20 cellular contexts compared by ENCODE assay signal in genomic region chr3:134897391-134898131, GRCh38.
"Had no signal": no experiment of that assay in that cellular context is flagged by ENCODE, and none has a peak within 500 bp of the region (broad histone marks: within the 10 kb centered on the region; RNA-seq: fewer than 3 reads in every experiment).

No MANE protein-coding gene starts in this region.

- H3K36me3 ChIP-seq: brain microvascular endothelial cell, left ventricle myocardium inferior, prostate gland, right atrium auricular region, tibial nerve had no signal

- H3K27ac ChIP-seq: brain microvascular endothelial cell, dorsolateral prefrontal cortex, left ventricle myocardium inferior, prostate gland, right atrium auricular region, tibial nerve, VCaP had no signal

- H3K4me3 ChIP-seq: dorsolateral prefrontal cortex, left ventricle myocardium inferior, prostate gland, right atrium auricular region, tibial nerve had no signal

- H3K9me3 ChIP-seq: left ventricle myocardium inferior, prostate gland, right atrium auricular region, tibial nerve had no signal

- ATAC-seq: activated CD8-positive, alpha-beta T cell treated with anti-CD3 and anti-CD28 coated beads, Interleukin-2, amount 10 ng/mL, durations not matched to agents 7 days and 5 days; effector memory CD8-positive, alpha-beta T cell; esophagus mucosa; natural killer cell had no signal

- H3K27me3 ChIP-seq: brain microvascular endothelial cell, dorsolateral prefrontal cortex, right atrium auricular region, tibial nerve had no signal

- H3K4me1 ChIP-seq: left ventricle myocardium inferior, prostate gland, right atrium auricular region, tibial nerve had no signal

- DNase-seq: activated CD4-positive, alpha-beta T cell treated with anti-CD3 and anti-CD28 coated beads, Interleukin-2, amount 50 U/mL, for 1 hour; activated CD4-positive, CD25-positive, alpha-beta regulatory T cell treated with anti-CD3 and anti-CD28 coated beads, Interleukin-2, amount 50 U/mL, for 72 hours; activated CD8-positive, alpha-beta T cell treated with anti-CD3 and anti-CD28 coated beads, Interleukin-2, amount 10 ng/mL, durations not matched to agents 7 days and 5 days; activated gamma-delta T cell; activated naive CD4-positive, alpha-beta T cell treated with anti-CD3 and anti-CD28 coated beads, Interleukin-2, amount 50 U/mL, for 16 hours; aorta; brain microvascular endothelial cell; caudate nucleus; dorsolateral prefrontal cortex; effector memory CD8-positive, alpha-beta T cell; hippocampal formation; left ventricle myocardium inferior; natural killer cell; stimulated activated CD4-positive, alpha-beta T cell treated with anti-CD3 and anti-CD28 coated beads, Interleukin-12 subunit alpha, Interleukin-12 subunit beta, amount 100 ng/mL, for 4 hours; stimulated activated CD4-positive, alpha-beta T cell treated with anti-CD3 and anti-CD28 coated beads, Interleukin-1b, Interleukin-23, amount 100 ng/mL, for 48 hours had no signal
